In genomic region chr3:15983232-15983631, GRCh38 we compare ENCODE assay signal across 10 cellular contexts.
A peak's percentile ranks its signal among the peaks of the same experiment; 100 is the strongest.
DNase-seq lines count a peak whose midpoint lies in the region; ATAC-seq and TF ChIP-seq lines count a peak whose summit lies in the region.
"Had no signal": no experiment of that assay in that cellular context is flagged by ENCODE, and none has a peak within 500 bp of the region (broad histone marks: within the 10 kb centered on the region; RNA-seq: fewer than 3 reads in every experiment).

No MANE protein-coding gene starts in this region.

- H3K27me3 Mint-ChIP-seq in stimulated activated naive CD8-positive, alpha-beta T cell treated with anti-CD3 and anti-CD28 coated beads, Interleukin-15, amount 100 ng/mL, for 72 hours, result no peaks in the 10 kb centered on the region

- BruUV-seq in Panc1 (replicated peaks; lab: Mats Ljungman, UMichigan), result no TSS peak

- intact Hi-C loops in Panc1 (cut with micrococcal nuclease; ENCODE audit: unreplicated experiment), result no loop called here
- intact Hi-C loops in ascending aorta (cut with DNase I), result no loop called here

- H3K4me3 Mint-ChIP-seq in stimulated activated naive CD8-positive, alpha-beta T cell treated with anti-CD3 and anti-CD28 coated beads, Interleukin-15, amount 100 ng/mL, for 72 hours, result no peak overlapping the region
- H3K4me3 Mint-ChIP-seq in stimulated activated effector memory CD8-positive, alpha-beta T cell treated with anti-CD3 and anti-CD28 coated beads, Interleukin-12 subunit alpha, Interleukin-12 subunit beta, amount 100 ng/mL, for 72 hours, result no peak overlapping the region
- H3K4me3 Mint-ChIP-seq: CD8-positive, alpha-beta T cell; naive B cell had no signal

- H3K27ac ChIP-seq in Panc1 (ENCODE audit: low read length) (no peak overlapping the region; the same call in 1 of the 2 replicates), ascending aorta (no peak overlapping the region)

- in situ Hi-C loops in Panc1 (cut with HindIII; ENCODE audit: low pct_unique_long_range_greater_than_20kb, low sequenced_read_pairs) (no loop called here), G401 (cut with HindIII; ENCODE audit: low sequenced_read_pairs) (no loop called here)

- H3K36me3 ChIP-seq in Panc1 (ENCODE audit: control insufficient read depth, insufficient read depth, low read length) (no peaks in the 10 kb centered on the region), ascending aorta (no peaks in the 10 kb centered on the region)

- H3K4me3 ChIP-seq in AG10803 (ENCODE audit: low read length) (peak overlapping the region; percentile 53), Panc1 (ENCODE audit: low read depth in 2 of 2, low read length in 2 of 2) (peak overlapping the region in 1 of 2 experiments; percentile 28; a peak in 2 of 4 replicates), epithelial cell of proximal tubule (ENCODE audit: low read depth, low read length) (peak overlapping the region; percentile 5), ascending aorta (no peak overlapping the region)

- DNase-seq in AG10803 (ENCODE audit: low read depth) (peak; percentile 94), Panc1 (ENCODE audit: low read depth, low spot score) (no peak), epithelial cell of proximal tubule (ENCODE audit: low read depth) (peak; percentile 59), occipital lobe (lab: John Stamatoyannopoulos, UW) (peak; percentile 21), G401 (ENCODE audit: low spot score) (no peak), ascending aorta (ENCODE audit: low spot score in 2 of 2) (no peak)
- no peak for DNase-seq in stimulated activated naive CD8-positive, alpha-beta T cell treated with anti-CD3 and anti-CD28 coated beads, Interleukin-15, amount 100 ng/mL, for 72 hours
- DNase-seq in stimulated activated effector memory CD8-positive, alpha-beta T cell treated with anti-CD3 and anti-CD28 coated beads, Interleukin-12 subunit alpha, Interleukin-12 subunit beta, amount 100 ng/mL, for 72 hours (ENCODE audit: low spot score in 2 of 2), result no peak
- DNase-seq: CD8-positive, alpha-beta T cell; naive B cell had no signal

- no peaks in the 10 kb centered on the region for H3K36me3 Mint-ChIP-seq in stimulated activated effector memory CD8-positive, alpha-beta T cell treated with anti-CD3 and anti-CD28 coated beads, Interleukin-12 subunit alpha, Interleukin-12 subunit beta, amount 100 ng/mL, for 72 hours

- no peak overlapping the region for H3K27ac Mint-ChIP-seq in stimulated activated naive CD8-positive, alpha-beta T cell treated with anti-CD3 and anti-CD28 coated beads, Interleukin-15, amount 100 ng/mL, for 72 hours
- no peak overlapping the region for H3K27ac Mint-ChIP-seq in stimulated activated effector memory CD8-positive, alpha-beta T cell treated with anti-CD3 and anti-CD28 coated beads, Interleukin-12 subunit alpha, Interleukin-12 subunit beta, amount 100 ng/mL, for 72 hours
- H3K27ac Mint-ChIP-seq: CD8-positive, alpha-beta T cell had no signal

- H3K9me3 ChIP-seq in Panc1 (ENCODE audit: control insufficient read depth, insufficient read depth, low read depth, low read length) (no peaks in the 10 kb centered on the region), ascending aorta (no peaks in the 10 kb centered on the region)

- CTCF ChIA-PET in Panc1 (lab: Charles Lee), result no interaction called here

- H3K4me1 Mint-ChIP-seq in stimulated activated naive CD8-positive, alpha-beta T cell treated with anti-CD3 and anti-CD28 coated beads, Interleukin-15, amount 100 ng/mL, for 72 hours, result no peaks in the 10 kb centered on the region
- H3K4me1 Mint-ChIP-seq in stimulated activated effector memory CD8-positive, alpha-beta T cell treated with anti-CD3 and anti-CD28 coated beads, Interleukin-12 subunit alpha, Interleukin-12 subunit beta, amount 100 ng/mL, for 72 hours, result no peaks in the 10 kb centered on the region
- H3K4me1 Mint-ChIP-seq: naive B cell had no signal

- peak; percentile 76 for ATAC-seq in Panc1
- no peak for ATAC-seq in stimulated activated naive CD8-positive, alpha-beta T cell treated with anti-CD3 and anti-CD28 coated beads, Interleukin-15, amount 100 ng/mL, for 72 hours
- no peak for ATAC-seq in stimulated activated effector memory CD8-positive, alpha-beta T cell treated with anti-CD3 and anti-CD28 coated beads, Interleukin-12 subunit alpha, Interleukin-12 subunit beta, amount 100 ng/mL, for 72 hours
- ATAC-seq: CD8-positive, alpha-beta T cell had no signal

- H3K4me1 ChIP-seq in Panc1 (ENCODE audit: control insufficient read depth, insufficient read depth, low read length) (peaks cover 10% of the 10 kb centered on the region), ascending aorta (no peaks in the 10 kb centered on the region)

- H3K27me3 ChIP-seq in Panc1 (ENCODE audit: control insufficient read depth, insufficient read depth, low read length) (no peaks in the 10 kb centered on the region), ascending aorta (no peaks in the 10 kb centered on the region)

- H3K9me3 Mint-ChIP-seq in stimulated activated naive CD8-positive, alpha-beta T cell treated with anti-CD3 and anti-CD28 coated beads, Interleukin-15, amount 100 ng/mL, for 72 hours, result peaks cover 4 to 24% of the 10 kb centered on the region in 2 donors
- H3K9me3 Mint-ChIP-seq in stimulated activated effector memory CD8-positive, alpha-beta T cell treated with anti-CD3 and anti-CD28 coated beads, Interleukin-12 subunit alpha, Interleukin-12 subunit beta, amount 100 ng/mL, for 72 hours, result peaks cover 3% of the 10 kb centered on the region

- POLR2A ChIA-PET in Panc1 (lab: Charles Lee), result no interaction called here

- TF ChIP-seq CTCF in AG10803 (conservative IDR thresholded peaks at IDR 0.05; ENCODE audit: low read length) (no peak), Panc1 (IDR thresholded peaks at IDR 0.05) (no peak), epithelial cell of proximal tubule (conservative IDR thresholded peaks at IDR 0.05; ENCODE audit: low read depth, low read length) (no peak), ascending aorta (IDR thresholded peaks at IDR 0.05) (no peak)

Comparison
In these comparisons a context has a peak if more than half of its experiments do, and no peak if none do; other contexts are left out.
1. DNase-seq: peak in AG10803 (single experiment), epithelial cell of proximal tubule (single experiment) and occipital lobe (single experiment); none in Panc1 (single experiment), stimulated activated naive CD8-positive, alpha-beta T cell treated with anti-CD3 and anti-CD28 coated beads, Interleukin-15, amount 100 ng/mL, for 72 hours (0 of 2), stimulated activated effector memory CD8-positive, alpha-beta T cell treated with anti-CD3 and anti-CD28 coated beads, Interleukin-12 subunit alpha, Interleukin-12 subunit beta, amount 100 ng/mL, for 72 hours (0 of 2), G401 (single experiment) and ascending aorta (0 of 2).
2. H3K4me3 ChIP-seq: peak in AG10803 (single experiment) and epithelial cell of proximal tubule (single experiment); none in ascending aorta (0 of 2).